In genomic region chr15:78772738-78773137, GRCh38 we compare ENCODE assay signal across 27 cellular contexts. TPM values are rescaled to one million over a fixed set of nuclear protein-coding genes. Genes with fewer than 3 reads are reported as not detected.
"Had no signal": no experiment of that assay in that cellular context is flagged by ENCODE, and none has a peak within 500 bp of the region (broad histone marks: within the 10 kb centered on the region; RNA-seq: fewer than 3 reads in every experiment).

No MANE protein-coding gene starts in this region.

- H3K27me3 ChIP-seq: neural progenitor cell, neutrophil, stomach, testis, thyroid gland, transverse colon, upper lobe of left lung, vagina had no signal

- H3K4me1 Mint-ChIP-seq: immature natural killer cell, nephron had no signal

- DNase-seq: hypothalamus; immature natural killer cell; lower lobe of right lung; mammary epithelial cell; mesenchymal stem cell; occipital lobe; psoas muscle; stimulated activated CD4-positive, alpha-beta T cell treated with anti-CD3 and anti-CD28 coated beads, Interleukin-12 subunit alpha, Interleukin-12 subunit beta, amount 100 ng/mL, for 4 hours; stimulated activated CD4-positive, alpha-beta T cell treated with anti-CD3 and anti-CD28 coated beads, Interleukin-15, amount 100 ng/mL, for 24 hours; stimulated activated CD4-positive, alpha-beta T cell treated with anti-CD3 and anti-CD28 coated beads, Interleukin-2, amount 100 ng/mL, for 24 hours; stimulated activated CD4-positive, alpha-beta T cell treated with anti-CD3 and anti-CD28 coated beads, Interleukin-4, amount 100 ng/mL, for 1 hour; stimulated activated naive B cell treated with anti-CD40 and anti-IgM and Interleukin-4, amounts not matched to agents 10 μg/mL and 1 μg/mL and 100 μg/mL, for 72 hours; stimulated activated naive CD8-positive, alpha-beta T cell treated with anti-CD3 and anti-CD28 coated beads, Interleukin-15, Interleukin-2, amounts not matched to agents 100 U/mL and 50 U/mL, for 24 hours; stomach; testis; thyroid gland; transverse colon had no signal

- H3K4me3 ChIP-seq: lower lobe of right lung, neural progenitor cell, psoas muscle, skin epidermis, stomach, testis, thyroid gland, transverse colon, upper lobe of left lung, vagina had no signal

- H3K9me3 Mint-ChIP-seq: immature natural killer cell; naive thymus-derived CD8-positive, alpha-beta T cell; nephron; neural progenitor cell; stimulated activated naive B cell treated with anti-CD40 and anti-IgM and Interleukin-4, amounts not matched to agents 10 μg/mL and 1 μg/mL and 100 μg/mL, for 72 hours had no signal

- H3K36me3 Mint-ChIP-seq: immature natural killer cell; naive thymus-derived CD8-positive, alpha-beta T cell; neural progenitor cell; stimulated activated naive B cell treated with anti-CD40 and anti-IgM and Interleukin-4, amounts not matched to agents 10 μg/mL and 1 μg/mL and 100 μg/mL, for 72 hours had no signal

- H3K9me3 ChIP-seq: lower lobe of right lung, neutrophil, psoas muscle, stomach, testis, thyroid gland, transverse colon, upper lobe of left lung, vagina had no signal

- H3K4me3 Mint-ChIP-seq: immature natural killer cell; naive thymus-derived CD8-positive, alpha-beta T cell; nephron; neural progenitor cell; stimulated activated naive B cell treated with anti-CD40 and anti-IgM and Interleukin-4, amounts not matched to agents 10 μg/mL and 1 μg/mL and 100 μg/mL, for 72 hours had no signal

- H3K4me1 ChIP-seq: lower lobe of right lung, neural progenitor cell, parathyroid adenoma, psoas muscle, stomach, testis, thyroid gland, transverse colon, vagina had no signal

- ATAC-seq: left lobe of liver; lower lobe of right lung; naive thymus-derived CD8-positive, alpha-beta T cell; psoas muscle; sciatic nerve; stimulated activated naive CD8-positive, alpha-beta T cell treated with anti-CD3 and anti-CD28 coated beads, Interleukin-15, Interleukin-2, amounts not matched to agents 100 U/mL and 50 U/mL, for 24 hours had no signal

- H3K36me3 ChIP-seq: lower lobe of right lung, neural progenitor cell, neutrophil, stomach, thyroid gland, transverse colon, upper lobe of left lung, vagina had no signal

- H3K27ac ChIP-seq: lower lobe of right lung, neural progenitor cell, neutrophil, parathyroid adenoma, psoas muscle, skin epidermis, stomach, testis, thyroid gland, transverse colon, upper lobe of left lung, vagina had no signal

- H3K27ac Mint-ChIP-seq: naive thymus-derived CD8-positive, alpha-beta T cell; nephron; neural progenitor cell; stimulated activated naive B cell treated with anti-CD40 and anti-IgM and Interleukin-4, amounts not matched to agents 10 μg/mL and 1 μg/mL and 100 μg/mL, for 72 hours had no signal

RNA-seq across cellular contexts. Expression of gene ADAMTS7, which starts 38.5 kb away (rescaled TPM):
- polyA plus RNA-seq: immature natural killer cell; naive thymus-derived CD8-positive, alpha-beta T cell had no signal
